28 cellular contexts compared by ENCODE assay signal in genomic region chr19:13342672-13343071, GRCh38.
"Had no signal": no experiment of that assay in that cellular context is flagged by ENCODE, and none has a peak within 500 bp of the region (broad histone marks: within the 10 kb centered on the region; RNA-seq: fewer than 3 reads in every experiment).

No MANE protein-coding gene starts in this region.

- H3K4me1 ChIP-seq: colonic mucosa, esophagus muscularis mucosa, esophagus squamous epithelium, foreskin keratinocyte, gastrocnemius medialis, gastroesophageal sphincter, heart left ventricle, heart right ventricle had no signal

- H3K27ac Mint-ChIP-seq: dendritic cell treated with granulocyte-macrophage colony-stimulating factor and Interleukin-4, amounts not matched to agents 40 ng/mL and 50 ng/mL, for 4 days; effector memory CD8-positive, alpha-beta T cell; endodermal cell had no signal

- H3K27me3 ChIP-seq: colonic mucosa, dorsolateral prefrontal cortex, foreskin keratinocyte, gastrocnemius medialis, heart left ventricle had no signal

- H3K4me3 Mint-ChIP-seq: dendritic cell treated with granulocyte-macrophage colony-stimulating factor and Interleukin-4, amounts not matched to agents 40 ng/mL and 50 ng/mL, for 4 days; effector memory CD8-positive, alpha-beta T cell; endodermal cell had no signal

- H3K4me3 ChIP-seq: colonic mucosa, coronary artery, dorsolateral prefrontal cortex, esophagus muscularis mucosa, esophagus squamous epithelium, gastrocnemius medialis, gastroesophageal sphincter, heart left ventricle, heart right ventricle had no signal

- DNase-seq: colonic mucosa; cortex of kidney; dermis blood vessel endothelial cell; dorsolateral prefrontal cortex; effector CD4-positive, alpha-beta T cell; effector CD8-positive, alpha-beta T cell; effector memory CD4-positive, alpha-beta T cell; effector memory CD8-positive, alpha-beta T cell; endodermal cell; erythroblast; esophagus squamous epithelium; foreskin fibroblast; foreskin keratinocyte; foreskin melanocyte; gastrocnemius medialis; glutamatergic neuron; heart left ventricle; heart right ventricle had no signal

- H3K4me1 Mint-ChIP-seq: endodermal cell had no signal

- FAIRE-seq: colon, endometrium, endothelial cell of umbilical vein, frontal cortex had no signal

- H3K27ac ChIP-seq: colonic mucosa, coronary artery, epithelial cell of prostate, esophagus muscularis mucosa, esophagus squamous epithelium, foreskin keratinocyte, gastrocnemius medialis, gastroesophageal sphincter, heart left ventricle, heart right ventricle had no signal

- H3K36me3 ChIP-seq: colonic mucosa, esophagus muscularis mucosa, esophagus squamous epithelium, gastrocnemius medialis, gastroesophageal sphincter, heart left ventricle, heart right ventricle had no signal

- H3K9me3 ChIP-seq: colonic mucosa had no signal

- ATAC-seq: effector memory CD8-positive, alpha-beta T cell; esophagus mucosa; foreskin keratinocyte; gastrocnemius medialis; gastroesophageal sphincter; heart left ventricle; heart right ventricle had no signal
